In the genomic region with DNA sequence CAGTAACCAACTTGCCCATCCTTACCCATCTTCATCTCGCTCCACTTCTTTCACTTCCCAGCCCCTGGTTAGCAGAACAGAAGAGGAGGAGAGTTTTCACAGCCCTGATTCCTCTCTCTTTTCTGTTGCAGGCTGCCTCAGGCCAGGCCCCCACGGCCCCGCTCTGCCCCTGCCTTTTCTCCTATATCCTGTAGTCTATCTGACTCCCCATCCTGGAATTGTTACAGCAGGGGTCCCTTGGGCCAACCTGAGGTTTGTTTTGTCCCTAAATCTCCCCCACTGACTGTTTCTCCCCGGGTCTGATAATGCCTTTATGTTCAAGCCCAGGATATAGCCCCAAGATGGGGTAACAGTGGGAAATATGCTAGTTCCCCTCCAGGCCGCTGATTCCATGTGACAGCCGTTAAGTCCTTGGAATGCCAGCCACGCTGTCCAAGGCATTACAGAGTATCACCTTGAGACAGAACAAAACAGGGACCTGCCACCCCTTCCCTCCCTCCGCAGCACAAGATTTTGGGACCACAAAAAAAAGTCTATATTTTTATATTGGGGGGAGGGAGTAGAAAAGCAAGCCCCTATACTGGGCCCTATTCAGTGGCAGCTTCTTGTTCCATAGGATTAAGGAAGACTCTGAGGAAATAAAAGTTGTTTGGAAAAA, we compare ENCODE assay signal across 9 cellular contexts. TPM values are rescaled to one million over a fixed set of nuclear protein-coding genes. Genes with fewer than 3 reads are reported as not detected.
DNase-seq lines count a peak whose midpoint lies in the region; ATAC-seq, FAIRE-seq and TF ChIP-seq lines count a peak whose summit lies in the region.
"Had no signal": no experiment of that assay in that cellular context is flagged by ENCODE, and none has a peak within 500 bp of the region (broad histone marks: within the 10 kb centered on the region; RNA-seq: fewer than 3 reads in every experiment).

No MANE protein-coding gene starts in this region.

- no peak for FAIRE-seq in GM12892 (lab: Jason Lieb, UNC)

- H3K4me3 ChIP-seq in GM12864 (ENCODE audit: low read depth, low read length) (peak overlapping the region; percentile 98), SK-N-MC (peak overlapping the region; percentile 99), fibroblast of mammary gland (ENCODE audit: control insufficient read depth, low read depth, low read length) (peak overlapping the region; percentile 99), rectal smooth muscle tissue (ENCODE audit: low read length) (peak overlapping the region; percentile 89)

- no peak overlapping the region for H3K27ac ChIP-seq in SK-N-MC
- H3K27ac ChIP-seq in rectal smooth muscle tissue (ENCODE audit: low read depth, low read length) = peak overlapping the region; percentile 95

- ATAC-seq in HG02642 (IDR thresholded peaks at IDR 0.05; ENCODE audit: poor library complexity, unreplicated experiment) (no peak), GM19395 (IDR thresholded peaks at IDR 0.05; ENCODE audit: unreplicated experiment) (no peak)

- H3K9ac ChIP-seq in SK-N-MC (ENCODE audit: insufficient read length) (peak overlapping the region; percentile 96), rectal smooth muscle tissue (ENCODE audit: low read length) (peak overlapping the region; percentile 91)

- H3K9me3 ChIP-seq in SK-N-MC (ENCODE audit: low read depth, low read length) = no peaks in the 10 kb centered on the region; the same call in 1 of the 2 replicates

- TF ChIP-seq POLR2A in GM12892 (IDR thresholded peaks at IDR 0.05; ENCODE audit: low read depth, low read length) = no peak

- peaks cover 43% of the 10 kb centered on the region for H3K4me1 ChIP-seq in rectal smooth muscle tissue (ENCODE audit: control insufficient read depth, insufficient read depth, low read length)

- no peaks in the 10 kb centered on the region for H3K27me3 ChIP-seq in rectal smooth muscle tissue (ENCODE audit: control insufficient read depth, insufficient read depth, low read length)

- peaks cover 28% of the 10 kb centered on the region for H3K36me3 ChIP-seq in SK-N-MC (ENCODE audit: insufficient read depth, low read length)
- peaks cover 22% of the 10 kb centered on the region for H3K36me3 ChIP-seq in rectal smooth muscle tissue (ENCODE audit: control insufficient read depth, insufficient read depth, low read length)

- TF ChIP-seq CTCF in GM12864 (IDR thresholded peaks at IDR 0.05; ENCODE audit: low read depth, low read length, missing control alignments) (no peak), fibroblast of mammary gland (conservative IDR thresholded peaks at IDR 0.05; ENCODE audit: control insufficient read depth, insufficient read depth, low read depth, low read length) (no peak)

- DNase-seq in GM12864 (ENCODE audit: low read depth) (no peak), SK-N-MC (ENCODE audit: low read depth, low spot score) (no peak), fibroblast of mammary gland (ENCODE audit: low read depth) (no peak), NCI-H2081 treated with DMSO at 0.1 percent for 48 hours (lab: John Stamatoyannopoulos, UW) (no peak), GM12892 (ENCODE audit: insufficient read length) (no peak)
- DNase-seq: NCI-H1048 had no signal

RNA-seq across cellular contexts. Expression of a gene that starts 1.4 kb away (rescaled TPM):
- polyA plus RNA-seq in GM12892 (2012; ENCODE audit: missing spikeins) = 443 TPM

RNA-seq across cellular contexts. Expression of a gene that starts 8.3 kb away (rescaled TPM):
- 0.17 TPM for polyA plus RNA-seq in GM12892 (2012; ENCODE audit: missing spikeins)

RNA-seq across cellular contexts. Expression of a gene that starts 16.5 kb away (rescaled TPM):
- 2.6 TPM for polyA plus RNA-seq in GM12892 (2012; ENCODE audit: missing spikeins)

RNA-seq across cellular contexts. Expression of a gene that starts 18.6 kb away (rescaled TPM):
- polyA plus RNA-seq in GM12892 (2012; ENCODE audit: missing spikeins) = 18.1 TPM

RNA-seq across cellular contexts. Expression of a gene that starts 37.3 kb away (rescaled TPM):
- 31.3 TPM for polyA plus RNA-seq in GM12892 (2012; ENCODE audit: missing spikeins)
